ENCODE assay signal across 8 cellular contexts in the genomic region with DNA sequence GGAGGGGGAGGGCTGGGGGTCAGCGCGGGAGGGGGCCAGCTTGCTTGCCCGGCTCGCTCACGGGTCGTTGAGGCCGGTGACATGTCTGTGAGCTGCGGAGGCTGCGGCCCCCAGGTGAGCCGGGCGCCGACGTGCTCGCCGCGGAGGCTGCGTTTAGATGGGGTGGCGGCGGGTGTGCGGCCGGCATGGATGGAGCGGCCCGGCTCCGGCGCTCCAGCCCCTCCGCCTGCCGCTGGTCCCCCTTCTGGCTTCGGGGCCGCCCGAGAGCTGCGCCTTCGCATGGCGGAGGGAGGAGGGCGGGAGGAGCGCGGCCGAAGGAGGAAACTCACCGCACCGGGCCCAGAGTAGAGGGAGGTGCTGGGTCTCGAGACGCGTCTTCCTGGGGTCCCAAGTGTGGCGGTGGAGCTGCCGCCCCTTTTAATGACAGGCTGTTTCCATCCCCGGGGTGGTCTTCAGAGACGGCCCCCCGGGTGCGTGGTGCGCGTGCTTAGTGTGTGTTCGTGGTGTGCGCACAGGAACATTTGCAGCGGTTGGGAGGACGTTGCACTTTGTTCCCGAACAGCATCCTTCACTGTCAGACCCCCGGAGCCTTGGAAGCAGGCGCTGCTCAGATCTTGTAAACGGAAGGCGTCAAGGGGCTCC. TPM values are rescaled to one million over a fixed set of nuclear protein-coding genes. Genes with fewer than 3 reads are reported as not detected.
DNase-seq lines count a peak whose midpoint lies in the region; ATAC-seq, FAIRE-seq and TF ChIP-seq lines count a peak whose summit lies in the region.

A gene with protein sequence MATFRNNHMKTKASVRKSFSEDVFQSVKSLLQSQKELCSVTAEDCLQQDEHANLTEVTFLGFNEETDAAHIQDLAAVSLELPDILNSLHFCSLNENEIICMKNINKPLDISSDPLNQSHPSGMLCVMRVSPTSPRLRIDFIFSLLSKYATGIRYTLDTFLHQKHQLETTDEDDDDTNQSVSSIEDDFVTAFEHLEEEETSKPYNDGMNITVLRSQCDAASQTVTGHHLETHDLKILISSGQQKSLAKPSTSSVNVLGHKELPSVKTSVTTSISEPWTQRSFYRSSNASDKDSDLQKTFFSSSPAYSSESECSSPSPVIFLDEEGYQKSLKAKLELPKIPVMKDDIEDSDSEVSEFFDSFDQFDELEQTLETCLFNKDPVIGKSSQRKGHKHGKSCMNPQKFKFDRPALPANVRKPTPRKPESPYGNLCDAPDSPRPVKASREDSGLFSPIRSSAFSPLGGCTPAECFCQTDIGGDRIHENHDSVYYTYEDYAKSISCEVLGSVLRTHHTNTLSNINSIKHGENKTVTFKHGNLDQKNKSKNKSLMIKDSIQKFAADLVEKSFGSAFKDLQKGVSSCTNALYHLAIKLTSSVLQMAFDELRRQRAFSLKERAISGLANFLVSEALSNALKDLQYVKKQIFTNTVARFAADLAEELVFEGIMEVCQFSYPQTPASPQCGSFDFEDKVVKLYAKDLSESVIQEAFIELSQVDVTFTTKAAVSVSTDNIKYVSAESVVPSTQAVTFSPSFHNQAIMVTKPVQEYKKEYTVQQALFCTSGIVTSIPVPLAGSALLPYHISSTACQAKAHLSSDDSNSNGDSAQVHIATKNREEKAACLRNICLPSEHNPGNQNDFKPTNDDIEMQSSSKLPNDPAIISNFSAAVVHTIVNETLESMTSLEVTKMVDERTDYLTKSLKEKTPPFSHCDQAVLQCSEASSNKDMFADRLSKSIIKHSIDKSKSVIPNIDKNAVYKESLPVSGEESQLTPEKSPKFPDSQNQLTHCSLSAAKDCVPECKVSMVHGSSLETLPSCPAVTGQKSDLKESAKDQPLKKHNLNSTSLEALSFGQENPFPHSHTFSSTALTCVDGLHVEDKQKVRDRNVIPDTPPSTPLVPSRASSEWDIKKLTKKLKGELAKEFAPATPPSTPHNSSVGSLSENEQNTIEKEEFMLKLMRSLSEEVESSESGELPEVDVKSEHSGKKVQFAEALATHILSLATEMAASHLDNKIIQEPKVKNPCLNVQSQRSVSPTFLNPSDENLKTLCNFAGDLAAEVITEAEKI (N-terminal part only) (plus strand): TSS at position 38 of the 642 bp plus-strand sequence. CDS start 14,197 bp downstream, outside the sequence.

- H3K4me3 ChIP-seq in SJSA1 (peak within 1 kb of the TSS; percentile 91), heart left ventricle (peak within 1 kb of the TSS; percentile 85 to 98 (median 90))

- H3K27ac ChIP-seq in C4-2B (peak within 1 kb of the TSS; percentile 79), SJSA1 (peak within 1 kb of the TSS; percentile 69), heart left ventricle (peak within 1 kb of the TSS; percentile 68 to 94 (median 90))

- FAIRE-seq in urothelium cell line (lab: Jason Lieb, UNC) = no peak

- H3K36me3 ChIP-seq in SJSA1 = peaks cover 4% of the 10 kb centered on the region
- no peaks in the 10 kb centered on the region for H3K36me3 ChIP-seq in heart left ventricle

- no peaks in the 10 kb centered on the region for H3K27me3 Mint-ChIP-seq in activated naive CD8-positive, alpha-beta T cell treated with anti-CD3 and anti-CD28 coated beads, Interleukin-2, amount 10 ng/mL, durations not matched to agents 7 days and 5 days
- peaks cover 3% of the 10 kb centered on the region for H3K27me3 Mint-ChIP-seq in progenitor cell of endocrine pancreas

- TF ChIP-seq POLR2A in GM19193 (IDR thresholded peaks at IDR 0.05; ENCODE audit: extremely low read depth, insufficient read depth, insufficient read length) = peak; percentile 59
- no peak for TF ChIP-seq POLR2A in heart left ventricle (IDR thresholded peaks at IDR 0.05)

- intact Hi-C loops in heart left ventricle (cut with DNase I) = loop anchor here in 1 of 10 donors (1.0 kb wide), 1 partner anchor 11 kb away; no protein-coding TSS in a partner anchor

- H3K4me3 Mint-ChIP-seq in activated naive CD8-positive, alpha-beta T cell treated with anti-CD3 and anti-CD28 coated beads, Interleukin-2, amount 10 ng/mL, durations not matched to agents 7 days and 5 days = peak within 1 kb of the TSS; percentile 96
- peak within 1 kb of the TSS; percentile 98 for H3K4me3 Mint-ChIP-seq in progenitor cell of endocrine pancreas (ENCODE audit: low read depth)

- H3K4me1 Mint-ChIP-seq in activated naive CD8-positive, alpha-beta T cell treated with anti-CD3 and anti-CD28 coated beads, Interleukin-2, amount 10 ng/mL, durations not matched to agents 7 days and 5 days = peaks cover 30% of the 10 kb centered on the region
- peaks cover 20% of the 10 kb centered on the region for H3K4me1 Mint-ChIP-seq in progenitor cell of endocrine pancreas (ENCODE audit: low read depth)

- peak within 1 kb of the TSS; percentile 96 for H3K27ac Mint-ChIP-seq in activated naive CD8-positive, alpha-beta T cell treated with anti-CD3 and anti-CD28 coated beads, Interleukin-2, amount 10 ng/mL, durations not matched to agents 7 days and 5 days
- H3K27ac Mint-ChIP-seq in progenitor cell of endocrine pancreas = peak within 1 kb of the TSS; percentile 98

- H3K4me1 ChIP-seq in SJSA1 (replicated peaks) (peaks cover 8% of the 10 kb centered on the region), heart left ventricle (peaks cover 0 to 40% (median 14%) of the 10 kb centered on the region in 12 donors)

- DNase-seq in SJSA1 (ENCODE audit: low read depth in 1 of 2, low spot score in 2 of 2) (peak; percentile 48 to 75), heart left ventricle (peak in 3 of 5 donors; percentile 52 to 60 (median 59)), progenitor cell of endocrine pancreas (ENCODE audit: low spot score, unreplicated experiment) (peak; percentile 48), urothelium cell line (ENCODE audit: low spot score) (peak; percentile 13)
- peak; percentile 73 for DNase-seq in activated naive CD8-positive, alpha-beta T cell treated with anti-CD3 and anti-CD28 coated beads, Interleukin-2, amount 10 ng/mL, durations not matched to agents 7 days and 5 days

- ATAC-seq in HG03439 (IDR thresholded peaks at IDR 0.05; ENCODE audit: unreplicated experiment) (peak; percentile 20), heart left ventricle (peak in 3 of 4 donors; percentile 10 to 63 (median 56))
- ATAC-seq in activated naive CD8-positive, alpha-beta T cell treated with anti-CD3 and anti-CD28 coated beads, Interleukin-2, amount 10 ng/mL, durations not matched to agents 7 days and 5 days (ENCODE audit: low read depth) = peak; percentile 45

- peaks cover 16% of the 10 kb centered on the region for H3K36me3 Mint-ChIP-seq in activated naive CD8-positive, alpha-beta T cell treated with anti-CD3 and anti-CD28 coated beads, Interleukin-2, amount 10 ng/mL, durations not matched to agents 7 days and 5 days
- peaks cover 9% of the 10 kb centered on the region for H3K36me3 Mint-ChIP-seq in progenitor cell of endocrine pancreas (ENCODE audit: insufficient read depth)

- POLR2A ChIA-PET in activated naive CD8-positive, alpha-beta T cell treated with anti-CD3 and anti-CD28 coated beads, Interleukin-2, amount 10 ng/mL, durations not matched to agents 7 days and 5 days (lab: Charles Lee) = interaction anchor here (0.6 to 2.1 kb wide), 12 partner anchors 11 to 1607 kb away, joined by 3 to 7 read pairs (median 4); a partner anchor contains a TSS

- no peaks in the 10 kb centered on the region for H3K9me3 Mint-ChIP-seq in activated naive CD8-positive, alpha-beta T cell treated with anti-CD3 and anti-CD28 coated beads, Interleukin-2, amount 10 ng/mL, durations not matched to agents 7 days and 5 days
- H3K9me3 Mint-ChIP-seq in progenitor cell of endocrine pancreas (ENCODE audit: low read depth) = peaks cover 13% of the 10 kb centered on the region

- H3K27me3 ChIP-seq in SJSA1 (replicated peaks) (no peaks in the 10 kb centered on the region), heart left ventricle (no peaks in the 10 kb centered on the region)

- H3K9me3 ChIP-seq in SJSA1 (replicated peaks) (no peaks in the 10 kb centered on the region), heart left ventricle (peaks cover 0 to 4% (median 0%) of the 10 kb centered on the region in 12 donors)

- no peak for TF ChIP-seq CTCF in C4-2B (conservative IDR thresholded peaks at IDR 0.05)
- TF ChIP-seq CTCF in heart left ventricle (IDR thresholded peaks at IDR 0.05) = peak in 1 of 12 donors; percentile 8
- no peak for TF ChIP-seq CTCF in progenitor cell of endocrine pancreas (IDR thresholded peaks at IDR 0.05; ENCODE audit: unreplicated experiment)

- 0 to 1% (median 0%) methylated on average over 44 to 59 of the region's 59 CpGs for WGBS in heart left ventricle, 4 donors

RNA-seq across cellular contexts. Expression of the gene that starts here (rescaled TPM):
- total RNA-seq in SJSA1 (2014; rRNA removed; shearing (Covaris generic)) = 13.9 and 16.5 TPM in 2 replicates
- 10 to 100 TPM; 30.1 to 30.6 TPM for total RNA-seq in activated naive CD8-positive, alpha-beta T cell treated with anti-CD3 and anti-CD28 coated beads, Interleukin-2, amount 10 ng/mL, durations not matched to agents 7 days and 5 days
- total RNA-seq in heart left ventricle (10 to 100 TPM; 18.4 to 33.7 (median 24.0) TPM), progenitor cell of endocrine pancreas (30.6 and 31.1 TPM in 2 replicates)
- 10 to 100 TPM in 1 of 2 donors, 1 to 10 TPM in 1; 3.8 to 10.7 TPM for polyA plus RNA-seq in heart left ventricle

Comparison
In these comparisons a context has a peak if more than half of its experiments do, and no peak if none do; other contexts are left out.
1. Peak in every context shown above with its lines: DNase-seq, ATAC-seq, H3K4me3 ChIP-seq and H3K27ac ChIP-seq.
2. DNase-seq: peak in every context shown above with its lines; median percentile 73 in activated naive CD8-positive, alpha-beta T cell treated with anti-CD3 and anti-CD28 coated beads, Interleukin-2, amount 10 ng/mL, durations not matched to agents 7 days and 5 days; 62 in SJSA1; 59 in heart left ventricle; 48 in progenitor cell of endocrine pancreas; 13 in urothelium cell line.